Comparison of ENCODE assay signal across 9 cellular contexts in the genomic region with DNA sequence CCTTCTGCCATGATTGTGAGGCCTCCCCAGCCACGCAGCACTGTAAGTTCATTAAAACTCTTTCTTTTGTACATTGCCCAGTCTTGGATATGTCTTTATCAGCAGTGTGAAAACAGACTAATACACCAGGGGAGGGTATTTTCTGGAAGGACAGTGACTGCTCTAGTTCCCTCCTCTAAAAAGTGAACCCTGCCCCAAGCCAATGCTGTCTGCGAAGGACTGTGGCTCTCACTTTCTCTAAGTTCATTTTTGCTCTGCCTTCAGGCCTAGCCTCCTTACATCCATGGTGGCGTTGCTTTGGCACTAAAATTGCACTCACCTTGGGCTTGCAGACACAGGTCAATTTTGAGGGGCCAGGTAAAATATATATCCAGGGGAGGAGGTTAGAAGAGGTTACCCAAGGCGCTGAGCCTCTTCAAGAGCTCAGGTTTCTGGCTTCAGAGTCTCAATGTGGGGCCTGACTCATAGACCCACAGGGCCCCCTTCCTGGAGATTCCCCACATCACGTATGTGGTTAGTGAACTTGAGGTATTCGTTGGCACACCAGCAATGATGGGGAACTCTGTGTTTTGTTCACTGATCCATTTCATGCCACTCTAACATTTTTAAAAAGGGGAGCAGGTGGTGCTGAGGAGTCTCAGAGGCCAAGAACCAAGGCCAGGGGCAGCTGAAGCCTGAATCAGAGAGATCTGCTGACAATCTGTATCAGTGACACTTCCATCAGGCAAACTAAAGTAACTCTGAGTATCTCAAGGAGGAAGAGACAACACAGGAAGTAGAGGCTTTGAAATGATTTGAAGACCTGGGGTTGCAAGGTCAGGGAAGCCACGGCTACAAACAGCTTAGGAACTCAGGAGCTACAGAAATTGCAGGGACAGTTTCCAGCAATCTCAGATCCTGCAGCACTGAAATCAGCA.
DNase-seq lines count a peak whose midpoint lies in the region; ATAC-seq and TF ChIP-seq lines count a peak whose summit lies in the region.
"Had no signal": no experiment of that assay in that cellular context is flagged by ENCODE, and none has a peak within 500 bp of the region (broad histone marks: within the 10 kb centered on the region; RNA-seq: fewer than 3 reads in every experiment).

No MANE protein-coding gene starts in this region.

- no peak overlapping the region for H2AK5ac ChIP-seq in trophoblast cell (ENCODE audit: low read length)

- H3K9me3 ChIP-seq in trophoblast cell (ENCODE audit: insufficient read depth, low read depth, low read length), result no peaks in the 10 kb centered on the region
- H3K9me3 ChIP-seq: neutrophil had no signal

- no peaks in the 10 kb centered on the region for H3K27me3 Mint-ChIP-seq in T-helper 1 cell treated with Interleukin-12 subunit alpha and Interleukin-12 subunit beta and Interleukin-4 antibody, amounts not matched to agents 30 μg/mL and 1 μg/mL, for 36 hours (ENCODE audit: low read depth)
- H3K27me3 Mint-ChIP-seq in activated naive CD4-positive, alpha-beta T cell treated with anti-CD3 and anti-CD28 coated beads for 36 hours (ENCODE audit: low read depth), result no peaks in the 10 kb centered on the region
- peaks cover 22% of the 10 kb centered on the region for H3K27me3 Mint-ChIP-seq in type B pancreatic cell

- peak overlapping the region; percentile 49 for H3K4me3 Mint-ChIP-seq in T-helper 1 cell treated with Interleukin-12 subunit alpha and Interleukin-12 subunit beta and Interleukin-4 antibody, amounts not matched to agents 30 μg/mL and 1 μg/mL, for 36 hours
- H3K4me3 Mint-ChIP-seq in activated naive CD4-positive, alpha-beta T cell treated with anti-CD3 and anti-CD28 coated beads for 36 hours, result peak overlapping the region; percentile 42
- H3K4me3 Mint-ChIP-seq in type B pancreatic cell, result no peak overlapping the region

- H3K23ac ChIP-seq in trophoblast cell (ENCODE audit: low read length), result no peak overlapping the region

- H2BK120ac ChIP-seq in trophoblast cell (ENCODE audit: insufficient read depth, low read length, poor library complexity), result no peak overlapping the region

- no peaks in the 10 kb centered on the region for H3K27me3 ChIP-seq in trophoblast cell (ENCODE audit: insufficient read depth, low read length)

- H3K27ac ChIP-seq in trophoblast cell (ENCODE audit: low read depth, low read length), result no peak overlapping the region
- H3K27ac ChIP-seq: neutrophil had no signal

- no peaks in the 10 kb centered on the region for H3K79me2 ChIP-seq in trophoblast cell (ENCODE audit: control insufficient read depth, insufficient read depth, low read length, poor library complexity)

- intact Hi-C loops in activated naive CD4-positive, alpha-beta T cell treated with anti-CD3 and anti-CD28 coated beads for 36 hours (cut with micrococcal nuclease), result loop anchor here (1.0 to 5.0 kb wide), 3 partner anchors 58 to 592 kb away; no protein-coding TSS in a partner anchor
- intact Hi-C loops in cardiac septum (cut with DNase I), result no loop called here

- ATAC-seq in GM21360 (IDR thresholded peaks at IDR 0.05; ENCODE audit: unreplicated experiment) (peak; percentile 69), HG02970 (IDR thresholded peaks at IDR 0.05; ENCODE audit: low FRiP score, unreplicated experiment) (no peak)

- H3K18ac ChIP-seq in trophoblast cell (ENCODE audit: low read length), result no peak overlapping the region

- H3K14ac ChIP-seq in trophoblast cell (ENCODE audit: low read length), result no peak overlapping the region

- H3K36me3 ChIP-seq in trophoblast cell (ENCODE audit: control insufficient read depth in 1 of 2, insufficient read depth in 2 of 2, low read length in 2 of 2), result no peaks in the 10 kb centered on the region
- H3K36me3 ChIP-seq: neutrophil had no signal

- no peak overlapping the region for H2BK12ac ChIP-seq in trophoblast cell (ENCODE audit: low read length)

- no peak overlapping the region for H3K4me3 ChIP-seq in trophoblast cell (ENCODE audit: low read depth, low read length)

- no peaks in the 10 kb centered on the region for H3K4me1 ChIP-seq in trophoblast cell (ENCODE audit: control insufficient read depth in 1 of 2, insufficient read depth in 2 of 2, low read length in 2 of 2)

- H3K4me1 Mint-ChIP-seq in T-helper 1 cell treated with Interleukin-12 subunit alpha and Interleukin-12 subunit beta and Interleukin-4 antibody, amounts not matched to agents 30 μg/mL and 1 μg/mL, for 36 hours (ENCODE audit: low read depth), result peaks cover 32% of the 10 kb centered on the region
- H3K4me1 Mint-ChIP-seq in activated naive CD4-positive, alpha-beta T cell treated with anti-CD3 and anti-CD28 coated beads for 36 hours (ENCODE audit: low read depth), result peaks cover 27% of the 10 kb centered on the region
- no peaks in the 10 kb centered on the region for H3K4me1 Mint-ChIP-seq in type B pancreatic cell (ENCODE audit: unreplicated experiment)

- H3K27ac Mint-ChIP-seq in T-helper 1 cell treated with Interleukin-12 subunit alpha and Interleukin-12 subunit beta and Interleukin-4 antibody, amounts not matched to agents 30 μg/mL and 1 μg/mL, for 36 hours, result peak overlapping the region; percentile 91
- peak overlapping the region; percentile 98 for H3K27ac Mint-ChIP-seq in activated naive CD4-positive, alpha-beta T cell treated with anti-CD3 and anti-CD28 coated beads for 36 hours
- H3K27ac Mint-ChIP-seq in type B pancreatic cell, result no peak overlapping the region

- TF ChIP-seq CTCF in type B pancreatic cell (conservative IDR thresholded peaks at IDR 0.05), result no peak

- WGBS in trophoblast cell (ENCODE audit: extremely low coverage, insufficient coverage, insufficient read length), result no CpG with 5 or more reads among the region's 7 CpGs

- no peak overlapping the region for H2BK5ac ChIP-seq in trophoblast cell (ENCODE audit: low read depth, low read length, poor library complexity)

- H3K9me3 Mint-ChIP-seq in T-helper 1 cell treated with Interleukin-12 subunit alpha and Interleukin-12 subunit beta and Interleukin-4 antibody, amounts not matched to agents 30 μg/mL and 1 μg/mL, for 36 hours, result no peaks in the 10 kb centered on the region
- no peaks in the 10 kb centered on the region for H3K9me3 Mint-ChIP-seq in activated naive CD4-positive, alpha-beta T cell treated with anti-CD3 and anti-CD28 coated beads for 36 hours
- H3K9me3 Mint-ChIP-seq in type B pancreatic cell, result no peaks in the 10 kb centered on the region

- H3K4me2 ChIP-seq in trophoblast cell (ENCODE audit: low read length), result no peak overlapping the region

- H2AFZ ChIP-seq in trophoblast cell (ENCODE audit: insufficient read depth, low read length, poor library complexity), result no peak overlapping the region

- no peaks in the 10 kb centered on the region for H3K79me1 ChIP-seq in trophoblast cell (ENCODE audit: low read length)

- H4K12ac ChIP-seq in trophoblast cell (ENCODE audit: low read depth, low read length), result no peak overlapping the region

- H4K8ac ChIP-seq in trophoblast cell (ENCODE audit: low read depth, low read length), result no peak overlapping the region

- no peaks in the 10 kb centered on the region for H3K36me3 Mint-ChIP-seq in T-helper 1 cell treated with Interleukin-12 subunit alpha and Interleukin-12 subunit beta and Interleukin-4 antibody, amounts not matched to agents 30 μg/mL and 1 μg/mL, for 36 hours (ENCODE audit: low read depth)
- H3K36me3 Mint-ChIP-seq in activated naive CD4-positive, alpha-beta T cell treated with anti-CD3 and anti-CD28 coated beads for 36 hours (ENCODE audit: low read depth), result no peaks in the 10 kb centered on the region
- H3K36me3 Mint-ChIP-seq in type B pancreatic cell, result no peaks in the 10 kb centered on the region

- no peak overlapping the region for H4K91ac ChIP-seq in trophoblast cell (ENCODE audit: low read depth, low read length)

- peak; percentile 86 for DNase-seq in activated naive CD4-positive, alpha-beta T cell treated with anti-CD3 and anti-CD28 coated beads for 36 hours
- DNase-seq in stimulated activated CD8-positive, alpha-beta memory T cell treated with anti-CD3 and anti-CD28 coated beads, Interleukin-15, amount 100 ng/mL, for 4 hours (ENCODE audit: low read depth in 2 of 2), result peak; percentile 12 to 37
- DNase-seq in cardiac septum (ENCODE audit: low spot score) (no peak), type B pancreatic cell (ENCODE audit: extremely low spot score, unreplicated experiment) (no peak), trophoblast cell (no peak)

- H3K9ac ChIP-seq in trophoblast cell (ENCODE audit: low read length), result no peak overlapping the region

- no peak overlapping the region for H3K4ac ChIP-seq in trophoblast cell (ENCODE audit: low read depth, low read length)

- CTCF ChIA-PET in activated naive CD4-positive, alpha-beta T cell treated with anti-CD3 and anti-CD28 coated beads for 36 hours (lab: Charles Lee), result interaction anchor here (0.6 kb wide), 1 partner anchor 82 kb away, joined by 4 read pairs; no protein-coding TSS in a partner anchor

Comparison
In these comparisons a context has a peak if more than half of its experiments do, and no peak if none do; other contexts are left out.
1. DNase-seq: peak in activated naive CD4-positive, alpha-beta T cell treated with anti-CD3 and anti-CD28 coated beads for 36 hours (single experiment) and stimulated activated CD8-positive, alpha-beta memory T cell treated with anti-CD3 and anti-CD28 coated beads, Interleukin-15, amount 100 ng/mL, for 4 hours (2 of 2); none in cardiac septum (single experiment), type B pancreatic cell (single experiment) and trophoblast cell (0 of 2).